ENCODE assay signal across 7 cellular contexts in the genomic region with DNA sequence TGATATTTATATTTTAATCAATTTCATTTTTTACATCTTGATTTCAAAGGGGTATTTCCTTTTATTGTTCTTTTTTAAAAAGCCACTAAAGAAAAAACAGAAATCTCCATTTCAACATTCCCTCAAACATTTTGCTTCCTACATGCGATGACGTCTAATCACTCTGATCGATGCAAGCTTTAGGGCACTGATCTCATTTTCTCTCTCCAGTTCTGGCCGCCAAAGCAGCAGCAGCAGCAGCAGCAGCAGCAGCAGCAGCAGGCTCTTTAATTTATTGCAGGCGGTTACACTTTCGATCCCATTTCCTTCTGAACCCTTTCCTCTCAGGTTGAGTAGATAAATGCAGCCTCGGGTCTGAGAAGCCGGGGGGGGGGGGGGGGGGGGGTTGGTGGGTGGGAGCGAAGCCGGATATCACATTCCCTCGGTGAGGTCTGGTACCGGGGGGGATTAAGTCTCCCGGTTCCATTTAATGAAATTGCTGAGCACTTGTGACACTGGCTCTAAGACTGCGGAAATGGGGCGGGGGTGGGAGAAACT. TPM values are rescaled to one million over a fixed set of nuclear protein-coding genes. Genes with fewer than 3 reads are reported as not detected.
A peak's percentile ranks its signal among the peaks of the same experiment; 100 is the strongest.
DNase-seq lines count a peak whose midpoint lies in the region; TF ChIP-seq lines count a peak whose summit lies in the region.

No MANE protein-coding gene starts in this region.

- in situ Hi-C loops in GM13977 (cut with MboI; ENCODE audit: low pct_unique_long_range_greater_than_20kb, low sequenced_read_pairs, unreplicated experiment): no loop called here

- H3K27me3 ChIP-seq in iPS-18a (ENCODE audit: control insufficient read depth, insufficient read depth, low read length): peaks cover 25% of the 10 kb centered on the region
- H3K27me3 ChIP-seq in stomach smooth muscle (ENCODE audit: control insufficient read depth in 1 of 2, insufficient read depth in 2 of 2, low read length in 2 of 2): no peaks in the 10 kb centered on the region

- H3K36me3 ChIP-seq in iPS-18a (ENCODE audit: control insufficient read depth, low read depth, low read length) (no peaks in the 10 kb centered on the region), stomach smooth muscle (ENCODE audit: control insufficient read depth in 2 of 2, insufficient read depth in 2 of 2, low read length in 2 of 2) (no peaks in the 10 kb centered on the region)

- H3K4me1 ChIP-seq in iPS-18a (ENCODE audit: control insufficient read depth, low read depth, low read length): peaks cover 10% of the 10 kb centered on the region
- H3K4me1 ChIP-seq in stomach smooth muscle (ENCODE audit: control insufficient read depth, insufficient read depth, low read length): peaks cover 8% of the 10 kb centered on the region

- H3K9me3 ChIP-seq in iPS-18a (ENCODE audit: control insufficient read depth, low read depth, low read length) (no peaks in the 10 kb centered on the region), stomach smooth muscle (ENCODE audit: control insufficient read depth in 2 of 2, low read length in 2 of 2) (no peaks in the 10 kb centered on the region)

- intact Hi-C loops in activated T-helper 2 cell treated with anti-CD3 and anti-CD28 coated beads, Interferon-gamma antibody, Interleukin-2, Interleukin-4, amounts not matched to agents 10 μg/mL and 5 μg/mL and 100 μg/mL, durations not matched to agents 14 hours and 24 hours and 36 hours (cut with micrococcal nuclease): no loop called here

- H3K4me3 ChIP-seq in iPS-18a (ENCODE audit: low read length) (peak overlapping the region; percentile 85), stomach smooth muscle (ENCODE audit: low read length in 2 of 2) (peak overlapping the region; percentile 97)

- no peaks in the 10 kb centered on the region for H3K9me3 Mint-ChIP-seq in activated T-helper 2 cell treated with anti-CD3 and anti-CD28 coated beads, Interferon-gamma antibody, Interleukin-2, Interleukin-4, amounts not matched to agents 10 μg/mL and 5 μg/mL and 100 μg/mL, durations not matched to agents 14 hours and 24 hours and 36 hours

- TF ChIP-seq CTCF in GM13977 (IDR thresholded peaks at IDR 0.05; ENCODE audit: extremely low read depth, insufficient read depth, missing control alignments): no peak

- peak; percentile 48 for DNase-seq in GM13977 (ENCODE audit: low spot score)
- DNase-seq in Kasumi-1 (lab: John Stamatoyannopoulos, UW): peak; percentile 78
- DNase-seq in activated T-helper 2 cell treated with anti-CD3 and anti-CD28 coated beads, Interferon-gamma antibody, Interleukin-2, Interleukin-4, amounts not matched to agents 10 μg/mL and 5 μg/mL and 100 μg/mL, durations not matched to agents 14 hours and 24 hours and 36 hours (ENCODE audit: low spot score): no peak
- DNase-seq in NCI-H2107 treated with DMSO at 0.1 percent for 48 hours (lab: John Stamatoyannopoulos, UW; ENCODE audit: unreplicated experiment): no peak
- no peak for DNase-seq in NCI-H1048 (lab: John Stamatoyannopoulos, UW)

- no peak overlapping the region for H3K9ac ChIP-seq in iPS-18a (ENCODE audit: low read length)
- peak overlapping the region in 1 of 2 donors; percentile 62 for H3K9ac ChIP-seq in stomach smooth muscle (ENCODE audit: low read length in 2 of 2)

- peak overlapping the region; percentile 65 for H3K4me3 Mint-ChIP-seq in activated T-helper 2 cell treated with anti-CD3 and anti-CD28 coated beads, Interferon-gamma antibody, Interleukin-2, Interleukin-4, amounts not matched to agents 10 μg/mL and 5 μg/mL and 100 μg/mL, durations not matched to agents 14 hours and 24 hours and 36 hours (ENCODE audit: low read depth)

- H3K27ac Mint-ChIP-seq in activated T-helper 2 cell treated with anti-CD3 and anti-CD28 coated beads, Interferon-gamma antibody, Interleukin-2, Interleukin-4, amounts not matched to agents 10 μg/mL and 5 μg/mL and 100 μg/mL, durations not matched to agents 14 hours and 24 hours and 36 hours: no peak overlapping the region

- H3K36me3 Mint-ChIP-seq in activated T-helper 2 cell treated with anti-CD3 and anti-CD28 coated beads, Interferon-gamma antibody, Interleukin-2, Interleukin-4, amounts not matched to agents 10 μg/mL and 5 μg/mL and 100 μg/mL, durations not matched to agents 14 hours and 24 hours and 36 hours (ENCODE audit: low read depth): peaks cover 9% of the 10 kb centered on the region

- H3K4me1 Mint-ChIP-seq in activated T-helper 2 cell treated with anti-CD3 and anti-CD28 coated beads, Interferon-gamma antibody, Interleukin-2, Interleukin-4, amounts not matched to agents 10 μg/mL and 5 μg/mL and 100 μg/mL, durations not matched to agents 14 hours and 24 hours and 36 hours (ENCODE audit: low read depth): peaks cover 25% of the 10 kb centered on the region

- no peak overlapping the region for H3K27ac ChIP-seq in iPS-18a (ENCODE audit: low read length)
- H3K27ac ChIP-seq in stomach smooth muscle (ENCODE audit: low read length): no peak overlapping the region

- peaks cover 43% of the 10 kb centered on the region for H3K27me3 Mint-ChIP-seq in activated T-helper 2 cell treated with anti-CD3 and anti-CD28 coated beads, Interferon-gamma antibody, Interleukin-2, Interleukin-4, amounts not matched to agents 10 μg/mL and 5 μg/mL and 100 μg/mL, durations not matched to agents 14 hours and 24 hours and 36 hours (ENCODE audit: low read depth)

RNA-seq across cellular contexts. Expression of gene PCDH7, which starts 3.4 kb away (rescaled TPM):
- not detected in 2 replicates for total RNA-seq in activated T-helper 2 cell treated with anti-CD3 and anti-CD28 coated beads, Interferon-gamma antibody, Interleukin-2, Interleukin-4, amounts not matched to agents 10 μg/mL and 5 μg/mL and 100 μg/mL, durations not matched to agents 14 hours and 24 hours and 36 hours

Comparison
In these comparisons a context has a peak if more than half of its experiments do, and no peak if none do; other contexts are left out.
1. DNase-seq: peak in GM13977 (single experiment) and Kasumi-1 (2 of 2); none in activated T-helper 2 cell treated with anti-CD3 and anti-CD28 coated beads, Interferon-gamma antibody, Interleukin-2, Interleukin-4, amounts not matched to agents 10 μg/mL and 5 μg/mL and 100 μg/mL, durations not matched to agents 14 hours and 24 hours and 36 hours (single experiment), NCI-H2107 treated with DMSO at 0.1 percent for 48 hours (single experiment) and NCI-H1048 (single experiment).